13 cellular contexts compared by ENCODE assay signal in the genomic region with DNA sequence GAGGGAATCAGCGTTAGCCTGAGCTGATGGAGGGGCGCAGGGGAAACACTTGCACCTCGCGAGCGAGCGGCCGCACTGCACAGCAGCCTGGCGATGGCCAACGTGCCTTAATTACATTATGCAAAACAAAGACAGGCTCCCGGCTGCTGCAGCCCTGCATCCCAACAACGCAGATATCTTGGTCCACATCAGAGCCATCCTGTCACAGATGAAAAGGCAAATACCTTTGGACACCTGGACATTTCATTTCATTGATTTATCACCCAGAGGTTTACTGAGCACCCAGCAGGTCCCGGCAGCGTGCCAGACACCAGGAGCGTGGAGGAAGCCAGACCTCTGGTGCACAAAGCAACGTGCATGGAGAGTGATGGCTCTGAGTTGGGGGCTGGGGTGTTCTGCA.
"Had no signal": no experiment of that assay in that cellular context is flagged by ENCODE, and none has a peak within 500 bp of the region (broad histone marks: within the 10 kb centered on the region; RNA-seq: fewer than 3 reads in every experiment).

No MANE protein-coding gene starts in this region.

- ATAC-seq: activated CD4-positive, alpha-beta T cell treated with anti-CD3 and anti-CD28 coated beads for 36 hours; foreskin keratinocyte; heart left ventricle; stimulated activated effector memory CD8-positive, alpha-beta T cell treated with anti-CD3 and anti-CD28 coated beads, Interleukin-12 subunit alpha, Interleukin-12 subunit beta, amount 100 ng/mL, for 72 hours had no signal

- H3K27ac ChIP-seq: foreskin keratinocyte, heart left ventricle, left ventricle myocardium inferior, parathyroid adenoma, transverse colon, VCaP had no signal

- H3K27me3 ChIP-seq: foreskin keratinocyte had no signal

- DNase-seq: activated CD4-positive, alpha-beta memory T cell treated with anti-CD3 and anti-CD28 coated beads, Interleukin-2, amount 10 ng/mL, durations not matched to agents 7 days and 5 days; activated CD4-positive, alpha-beta T cell treated with anti-CD3 and anti-CD28 coated beads for 36 hours; activated naive CD4-positive, alpha-beta T cell treated with anti-CD3 and anti-CD28 coated beads for 36 hours; foreskin keratinocyte; left ventricle myocardium inferior; mesenchymal stem cell; small intestine; T1000; transverse colon had no signal

- H3K9me3 ChIP-seq: transverse colon had no signal

- H3K4me1 ChIP-seq: foreskin keratinocyte, heart left ventricle, left ventricle myocardium inferior, parathyroid adenoma, transverse colon had no signal

- H3K36me3 ChIP-seq: heart left ventricle, left ventricle myocardium inferior, transverse colon had no signal

- H3K4me3 ChIP-seq: heart left ventricle, left ventricle myocardium inferior, transverse colon had no signal
